ENCODE assay signal across 20 cellular contexts in genomic region chr3:177658354-177658753, GRCh38.
DNase-seq lines count a peak whose midpoint lies in the region; TF ChIP-seq lines count a peak whose summit lies in the region.
"Had no signal": no experiment of that assay in that cellular context is flagged by ENCODE, and none has a peak within 500 bp of the region (broad histone marks: within the 10 kb centered on the region; RNA-seq: fewer than 3 reads in every experiment).

No MANE protein-coding gene starts in this region.

- H3K36me3 ChIP-seq in thyroid gland: no peaks in the 10 kb centered on the region
- H3K36me3 ChIP-seq in esophagus muscularis mucosa: no peaks in the 10 kb centered on the region

- intact Hi-C loops in thyroid gland (cut with DNase I) (no loop called here), esophagus muscularis mucosa (cut with DNase I) (no loop called here)

- H3K4me3 ChIP-seq in thyroid gland (replicated peaks in 1 of 3) (no peak overlapping the region), esophagus muscularis mucosa (no peak overlapping the region)
- H3K4me3 ChIP-seq: K562 had no signal

- TF ChIP-seq EP300 in esophagus muscularis mucosa (IDR thresholded peaks at IDR 0.05): no peak

- TF ChIP-seq CTCF in nephron progenitor cell (IDR thresholded peaks at IDR 0.05): no peak
- no peak for TF ChIP-seq CTCF in thyroid gland (IDR thresholded peaks at IDR 0.05)
- TF ChIP-seq CTCF in esophagus muscularis mucosa (IDR thresholded peaks at IDR 0.05): no peak

- H3K27ac ChIP-seq in thyroid gland: peak overlapping the region; percentile 72 to 81 (median 76)
- no peak overlapping the region for H3K27ac ChIP-seq in esophagus muscularis mucosa (replicated peaks in 1 of 4)
- H3K27ac ChIP-seq: RWPE1 had no signal

- TF ChIP-seq POLR2A in thyroid gland (IDR thresholded peaks at IDR 0.05): no peak
- no peak for TF ChIP-seq POLR2A in esophagus muscularis mucosa (IDR thresholded peaks at IDR 0.05; ENCODE audit: low read depth)

- H3K9me3 ChIP-seq in thyroid gland (no peaks in the 10 kb centered on the region), esophagus muscularis mucosa (no peaks in the 10 kb centered on the region)
- H3K9me3 ChIP-seq: Caco-2 had no signal

- H3K9me3 Mint-ChIP-seq in nephron progenitor cell: peaks cover 46% of the 10 kb centered on the region

- H3K4me3 Mint-ChIP-seq in nephron progenitor cell: no peak overlapping the region
- H3K4me3 Mint-ChIP-seq: B cell had no signal

- H3K4me1 ChIP-seq in thyroid gland: peaks cover 19 to 27% of the 10 kb centered on the region in 2 donors
- peaks cover 0 to 3% (median 2%) of the 10 kb centered on the region in 4 donors for H3K4me1 ChIP-seq in esophagus muscularis mucosa
- H3K4me1 ChIP-seq: Caco-2 had no signal

- peaks cover 27% of the 10 kb centered on the region for H3K4me1 Mint-ChIP-seq in nephron progenitor cell

- H3K27me3 Mint-ChIP-seq in nephron progenitor cell (ENCODE audit: low read depth, poor library complexity): no peaks in the 10 kb centered on the region
- H3K27me3 Mint-ChIP-seq: B cell had no signal

- no peaks in the 10 kb centered on the region for H3K27me3 ChIP-seq in thyroid gland
- H3K27me3 ChIP-seq in esophagus muscularis mucosa: no peaks in the 10 kb centered on the region

- DNase-seq in NCI-H2171 treated with DMSO at 0.1 percent for 48 hours (lab: John Stamatoyannopoulos, UW): peak; percentile 14
- DNase-seq in NCI-H2171 (lab: John Stamatoyannopoulos, UW): no peak
- DNase-seq in glomerular visceral epithelial cell (ENCODE audit: extremely low spot score): peak; percentile 21
- DNase-seq in nephron progenitor cell: no peak
- peak; percentile 51 to 53 for DNase-seq in thyroid gland
- DNase-seq in SHP77 treated with DMSO at 0.1 percent for 48 hours (lab: John Stamatoyannopoulos, UW): no peak
- no peak for DNase-seq in esophagus muscularis mucosa (ENCODE audit: extremely low spot score)
- no peak for DNase-seq in NCI-H128 (lab: John Stamatoyannopoulos, UW; ENCODE audit: unreplicated experiment)
- DNase-seq: 8988T, Caco-2, DMS153, EL, NCI-H1105 treated with DMSO at 0.1 percent for 48 hours, NCI-H1694 treated with DMSO at 0.1 percent for 48 hours, NCI-H226, NCI-H524 treated with DMSO at 0.1 percent for 48 hours, PC-3 had no signal

- peak overlapping the region; percentile 68 for H3K27ac Mint-ChIP-seq in nephron progenitor cell
- H3K27ac Mint-ChIP-seq: B cell had no signal

- peaks cover 24% of the 10 kb centered on the region for H3K36me3 Mint-ChIP-seq in nephron progenitor cell (ENCODE audit: low read depth)

Comparison
In these comparisons a context has a peak if more than half of its experiments do, and no peak if none do; other contexts are left out.
1. DNase-seq: peak in NCI-H2171 treated with DMSO at 0.1 percent for 48 hours (single experiment), glomerular visceral epithelial cell (single experiment) and thyroid gland (2 of 2); none in NCI-H2171 (single experiment), nephron progenitor cell (single experiment), SHP77 treated with DMSO at 0.1 percent for 48 hours (single experiment), esophagus muscularis mucosa (single experiment) and NCI-H128 (single experiment).
2. H3K27ac ChIP-seq: peak in thyroid gland (3 of 3); none in esophagus muscularis mucosa (0 of 4).